8 cellular contexts compared by ENCODE assay signal in genomic region chr10:63264852-63265617, GRCh38.
DNase-seq lines count a peak whose midpoint lies in the region; ATAC-seq, FAIRE-seq and TF ChIP-seq lines count a peak whose summit lies in the region.

No MANE protein-coding gene starts in this region.

- no peaks in the 10 kb centered on the region for H3K27me3 ChIP-seq in gastrocnemius medialis

- H3K4me1 Mint-ChIP-seq in activated naive CD8-positive, alpha-beta T cell treated with anti-CD3 and anti-CD28 coated beads for 36 hours, result peaks cover 31% of the 10 kb centered on the region

- in situ Hi-C loops in gastrocnemius medialis (cut with MboI; ENCODE audit: low sequenced_read_pairs in 4 of 4), result loop anchor here in 1 of 4 donors (25.0 kb wide), 1 partner anchor 1178 kb away; no protein-coding TSS in a partner anchor

- FAIRE-seq in GM18507 (lab: Jason Lieb, UNC), result peak; percentile 91

- peak overlapping the region; percentile 51 to 64 (median 54) for H3K4me3 ChIP-seq in gastrocnemius medialis

- H3K9me3 ChIP-seq in gastrocnemius medialis, result no peaks in the 10 kb centered on the region

- no peaks in the 10 kb centered on the region for H3K36me3 ChIP-seq in gastrocnemius medialis

- TF ChIP-seq CTCF in gastrocnemius medialis (IDR thresholded peaks at IDR 0.05 in 4 of 5, conservative IDR thresholded peaks at IDR 0.05 in 1 of 5), result no peak

- H3K27ac ChIP-seq in gastrocnemius medialis, result peak overlapping the region; percentile 88 to 96 (median 90)

- DNase-seq in AG08396 (ENCODE audit: low spot score) (peak; percentile 14), GM18507 (ENCODE audit: extremely low spot score, insufficient read length, low read depth) (no peak), NOMO-1 (lab: John Stamatoyannopoulos, UW; ENCODE audit: unreplicated experiment in 2 of 2) (peak; percentile 34 to 74), hepatic stellate cell (ENCODE audit: low spot score) (peak; percentile 12), gastrocnemius medialis (no peak), NCI-H1092 treated with DMSO at 0.1 percent for 48 hours (lab: John Stamatoyannopoulos, UW) (no peak), HPDE6-E6E7 (ENCODE audit: extremely low spot score) (no peak)
- peak; percentile 27 for DNase-seq in activated naive CD8-positive, alpha-beta T cell treated with anti-CD3 and anti-CD28 coated beads for 36 hours

- peaks cover 18% of the 10 kb centered on the region for H3K36me3 Mint-ChIP-seq in activated naive CD8-positive, alpha-beta T cell treated with anti-CD3 and anti-CD28 coated beads for 36 hours

- peak overlapping the region; percentile 97 for H3K27ac Mint-ChIP-seq in activated naive CD8-positive, alpha-beta T cell treated with anti-CD3 and anti-CD28 coated beads for 36 hours

- H3K4me3 Mint-ChIP-seq in activated naive CD8-positive, alpha-beta T cell treated with anti-CD3 and anti-CD28 coated beads for 36 hours, result peak overlapping the region; percentile 99

- no peak for ATAC-seq in gastrocnemius medialis

- H3K4me1 ChIP-seq in gastrocnemius medialis, result peaks cover 40 to 51% of the 10 kb centered on the region in 2 donors

- H3K9me3 Mint-ChIP-seq in activated naive CD8-positive, alpha-beta T cell treated with anti-CD3 and anti-CD28 coated beads for 36 hours, result no peaks in the 10 kb centered on the region

- intact Hi-C loops in gastrocnemius medialis (cut with DNase I; ENCODE audit: low total_unique reads), result loop anchor here (5.0 to 10.0 kb wide), 4 partner anchors 98 to 1210 kb away; partner anchors contain the start of gene EGR2

- H3K27me3 Mint-ChIP-seq in activated naive CD8-positive, alpha-beta T cell treated with anti-CD3 and anti-CD28 coated beads for 36 hours, result no peaks in the 10 kb centered on the region

- TF ChIP-seq POLR2A in gastrocnemius medialis (IDR thresholded peaks at IDR 0.05), result peak in 1 of 2 donors; percentile 54

Comparison
In these comparisons a context has a peak if more than half of its experiments do, and no peak if none do; other contexts are left out.
1. DNase-seq: peak in AG08396 (single experiment), NOMO-1 (2 of 2), activated naive CD8-positive, alpha-beta T cell treated with anti-CD3 and anti-CD28 coated beads for 36 hours (single experiment) and hepatic stellate cell (single experiment); none in GM18507 (single experiment), gastrocnemius medialis (0 of 2), NCI-H1092 treated with DMSO at 0.1 percent for 48 hours (single experiment) and HPDE6-E6E7 (single experiment).